Comparison of ENCODE assay signal across 1 cellular context in the genomic region with DNA sequence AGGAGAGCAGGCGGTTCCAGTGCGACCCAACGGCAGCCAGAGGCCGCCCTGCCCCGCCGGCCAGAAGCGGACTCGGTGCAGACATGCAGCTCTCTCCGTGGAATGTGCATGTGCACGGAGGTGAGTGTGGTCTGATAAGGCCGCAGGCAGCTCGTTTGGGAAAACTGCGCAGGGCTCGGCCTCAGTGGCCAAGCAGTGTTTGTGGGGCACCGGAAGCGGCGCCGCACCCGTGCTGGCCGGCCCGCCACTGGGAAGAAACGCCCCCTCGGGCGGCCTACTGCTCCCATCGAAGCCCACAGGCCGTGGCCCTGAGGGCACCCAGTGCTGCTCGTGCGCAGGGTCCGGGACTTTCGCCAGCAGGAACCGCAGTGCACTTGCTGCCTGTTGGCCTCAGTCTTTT.
TF ChIP-seq lines count a peak whose summit lies in the region.

No MANE protein-coding gene starts in this region.

TF ChIP-seq in WTC11, 78 proteins besides CTCF, POLR2A, EP300 and RAD21 (continued from another document):
- TF ChIP-seq E2F5 (CRISPR knock-in tag; IDR thresholded peaks at IDR 0.05) = no peak
- no peak for TF ChIP-seq RORB (CRISPR knock-in tag; IDR thresholded peaks at IDR 0.05)
- TF ChIP-seq E2F1 (CRISPR knock-in tag; IDR thresholded peaks at IDR 0.05) = no peak
- TF ChIP-seq ZNF423 (CRISPR knock-in tag; IDR thresholded peaks at IDR 0.05) = no peak
- no peak for TF ChIP-seq ZSCAN18 (CRISPR knock-in tag; IDR thresholded peaks at IDR 0.05)
- TF ChIP-seq, protein P1, sequence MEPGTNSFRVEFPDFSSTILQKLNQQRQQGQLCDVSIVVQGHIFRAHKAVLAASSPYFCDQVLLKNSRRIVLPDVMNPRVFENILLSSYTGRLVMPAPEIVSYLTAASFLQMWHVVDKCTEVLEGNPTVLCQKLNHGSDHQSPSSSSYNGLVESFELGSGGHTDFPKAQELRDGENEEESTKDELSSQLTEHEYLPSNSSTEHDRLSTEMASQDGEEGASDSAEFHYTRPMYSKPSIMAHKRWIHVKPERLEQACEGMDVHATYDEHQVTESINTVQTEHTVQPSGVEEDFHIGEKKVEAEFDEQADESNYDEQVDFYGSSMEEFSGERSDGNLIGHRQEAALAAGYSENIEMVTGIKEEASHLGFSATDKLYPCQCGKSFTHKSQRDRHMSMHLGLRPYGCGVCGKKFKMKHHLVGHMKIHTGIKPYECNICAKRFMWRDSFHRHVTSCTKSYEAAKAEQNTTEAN (CRISPR knock-in tag; IDR thresholded peaks at IDR 0.05) = no peak
- TF ChIP-seq, protein P2, sequence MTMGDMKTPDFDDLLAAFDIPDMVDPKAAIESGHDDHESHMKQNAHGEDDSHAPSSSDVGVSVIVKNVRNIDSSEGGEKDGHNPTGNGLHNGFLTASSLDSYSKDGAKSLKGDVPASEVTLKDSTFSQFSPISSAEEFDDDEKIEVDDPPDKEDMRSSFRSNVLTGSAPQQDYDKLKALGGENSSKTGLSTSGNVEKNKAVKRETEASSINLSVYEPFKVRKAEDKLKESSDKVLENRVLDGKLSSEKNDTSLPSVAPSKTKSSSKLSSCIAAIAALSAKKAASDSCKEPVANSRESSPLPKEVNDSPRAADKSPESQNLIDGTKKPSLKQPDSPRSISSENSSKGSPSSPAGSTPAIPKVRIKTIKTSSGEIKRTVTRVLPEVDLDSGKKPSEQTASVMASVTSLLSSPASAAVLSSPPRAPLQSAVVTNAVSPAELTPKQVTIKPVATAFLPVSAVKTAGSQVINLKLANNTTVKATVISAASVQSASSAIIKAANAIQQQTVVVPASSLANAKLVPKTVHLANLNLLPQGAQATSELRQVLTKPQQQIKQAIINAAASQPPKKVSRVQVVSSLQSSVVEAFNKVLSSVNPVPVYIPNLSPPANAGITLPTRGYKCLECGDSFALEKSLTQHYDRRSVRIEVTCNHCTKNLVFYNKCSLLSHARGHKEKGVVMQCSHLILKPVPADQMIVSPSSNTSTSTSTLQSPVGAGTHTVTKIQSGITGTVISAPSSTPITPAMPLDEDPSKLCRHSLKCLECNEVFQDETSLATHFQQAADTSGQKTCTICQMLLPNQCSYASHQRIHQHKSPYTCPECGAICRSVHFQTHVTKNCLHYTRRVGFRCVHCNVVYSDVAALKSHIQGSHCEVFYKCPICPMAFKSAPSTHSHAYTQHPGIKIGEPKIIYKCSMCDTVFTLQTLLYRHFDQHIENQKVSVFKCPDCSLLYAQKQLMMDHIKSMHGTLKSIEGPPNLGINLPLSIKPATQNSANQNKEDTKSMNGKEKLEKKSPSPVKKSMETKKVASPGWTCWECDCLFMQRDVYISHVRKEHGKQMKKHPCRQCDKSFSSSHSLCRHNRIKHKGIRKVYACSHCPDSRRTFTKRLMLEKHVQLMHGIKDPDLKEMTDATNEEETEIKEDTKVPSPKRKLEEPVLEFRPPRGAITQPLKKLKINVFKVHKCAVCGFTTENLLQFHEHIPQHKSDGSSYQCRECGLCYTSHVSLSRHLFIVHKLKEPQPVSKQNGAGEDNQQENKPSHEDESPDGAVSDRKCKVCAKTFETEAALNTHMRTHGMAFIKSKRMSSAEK (CRISPR knock-in tag; IDR thresholded peaks at IDR 0.05; ENCODE audit: borderline replicate concordance) = no peak
- no peak for TF ChIP-seq ZNF232 (CRISPR knock-in tag; IDR thresholded peaks at IDR 0.05)
- no peak for TF ChIP-seq JUN (CRISPR knock-in tag; IDR thresholded peaks at IDR 0.05)
- no peak for TF ChIP-seq ZNF263 (CRISPR knock-in tag; IDR thresholded peaks at IDR 0.05; ENCODE audit: low read depth)
- TF ChIP-seq GTF2I (CRISPR knock-in tag; conservative IDR thresholded peaks at IDR 0.05) = no peak
TF ChIP-seq in WTC11: peak in this region for 0.
